Comparison of ENCODE assay signal across 17 cellular contexts in the genomic region with DNA sequence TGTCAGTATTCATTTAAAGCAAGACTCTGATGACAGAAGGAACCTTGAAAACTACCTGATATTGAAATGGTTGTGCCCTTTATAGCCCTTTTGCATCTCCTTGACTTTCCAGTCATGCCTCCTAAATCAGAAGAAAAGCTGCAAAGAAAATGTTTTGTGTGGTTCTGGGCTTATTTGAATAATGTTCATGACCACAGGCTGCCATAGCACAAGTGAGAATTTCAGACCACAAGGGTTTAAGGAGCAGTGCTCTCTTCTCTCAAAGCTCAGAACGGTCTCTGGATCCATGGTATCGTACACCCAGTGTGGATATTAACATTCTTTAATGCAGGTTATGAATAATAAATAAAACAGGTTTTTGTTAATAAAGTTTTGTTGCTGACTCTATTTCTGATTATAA. TPM values are rescaled to one million over a fixed set of nuclear protein-coding genes. Genes with fewer than 3 reads are reported as not detected.
DNase-seq lines count a peak whose midpoint lies in the region; ATAC-seq, FAIRE-seq and TF ChIP-seq lines count a peak whose summit lies in the region.
"Had no signal": no experiment of that assay in that cellular context is flagged by ENCODE, and none has a peak within 500 bp of the region (broad histone marks: within the 10 kb centered on the region; RNA-seq: fewer than 3 reads in every experiment).

No MANE protein-coding gene starts in this region.

- 95 to 98% methylated on average over 2 of the region's 2 CpGs for WGBS in GM23248 (ENCODE audit: low coverage in 1 of 2, low lambda C conversion rate in 2 of 2, missing lambda C conversion rate in 2 of 2), 2 experiments
- WGBS in GM12878 (ENCODE audit: insufficient coverage, insufficient replicate concordance, low lambda C conversion rate, missing lambda C conversion rate): 93% methylated on average over 2 of the region's 2 CpGs

- in situ Hi-C loops in GM23248 (cut with MboI) (loop anchor here (25.0 kb wide), 1 partner anchor 579 kb away; the partner anchor contains the start of gene EXOSC2), GM12878 (cut with MboI) (no loop called here)

- H3K27me3 Mint-ChIP-seq in CD4-positive, CD25-positive, alpha-beta regulatory T cell: peaks cover 4% of the 10 kb centered on the region
- no peaks in the 10 kb centered on the region for H3K27me3 Mint-ChIP-seq in natural killer cell treated with Interleukin-12 subunit alpha and Interleukin-12 subunit beta and Interleukin-15 and Interleukin-18, amount 100 ng/mL, for 72 hours

- no peak for DNase-seq in CD4-positive, CD25-positive, alpha-beta regulatory T cell
- DNase-seq in GM23248: no peak
- DNase-seq in GM12878 (ENCODE audit: low read depth, low spot score): no peak
- DNase-seq in natural killer cell treated with Interleukin-12 subunit alpha and Interleukin-12 subunit beta and Interleukin-15 and Interleukin-18, amount 100 ng/mL, for 72 hours (ENCODE audit: low spot score): no peak
- DNase-seq in AG08396 (ENCODE audit: low spot score): no peak
- no peak for DNase-seq in NCI-H2081 (lab: John Stamatoyannopoulos, UW)
- no peak for DNase-seq in OCI-M1 (lab: John Stamatoyannopoulos, UW)
- DNase-seq in MM.1S: no peak
- DNase-seq: DMS79, KBM-7, left ventricle myocardium superior, NCI-H1694, NCI-H774 had no signal

- TF ChIP-seq RAD21 in GM12878 (IDR thresholded peaks at IDR 0.05; ENCODE audit: insufficient read depth, low read depth, low read length): no peak

- H3K27ac ChIP-seq in CD4-positive, CD25-positive, alpha-beta regulatory T cell (ENCODE audit: insufficient read depth, low read length, poor library complexity, severe bottlenecking): no peak overlapping the region
- peak overlapping the region; percentile 76 for H3K27ac ChIP-seq in GM23248
- H3K27ac ChIP-seq in GM12878 (ENCODE audit: control insufficient read depth, insufficient read depth): no peak overlapping the region
- H3K27ac ChIP-seq in MM.1S (ENCODE audit: low read length): no peak overlapping the region

- TF ChIP-seq CTCF in GM12878 (IDR thresholded peaks at IDR 0.05 in 2 of 3, conservative IDR thresholded peaks at IDR 0.05 in 1 of 3; ENCODE audit: control insufficient read depth in 2 of 3, extremely low read depth in 1 of 3, insufficient read depth in 1 of 3, low read depth in 3 of 3, low read length in 3 of 3): no peak
- no peak for TF ChIP-seq CTCF in MM.1S (IDR thresholded peaks at IDR 0.05; ENCODE audit: low read length)

- H3K9me3 Mint-ChIP-seq in CD4-positive, CD25-positive, alpha-beta regulatory T cell: no peaks in the 10 kb centered on the region
- no peaks in the 10 kb centered on the region for H3K9me3 Mint-ChIP-seq in natural killer cell treated with Interleukin-12 subunit alpha and Interleukin-12 subunit beta and Interleukin-15 and Interleukin-18, amount 100 ng/mL, for 72 hours
- H3K9me3 Mint-ChIP-seq: activated naive CD4-positive, alpha-beta T cell treated with anti-CD3 and anti-CD28 coated beads, Interleukin-2, amount 50 U/mL, for 72 hours had no signal

- H4K20me1 ChIP-seq in GM23248 (ENCODE audit: insufficient read depth) (no peaks in the 10 kb centered on the region), GM12878 (ENCODE audit: control insufficient read depth, insufficient read depth) (no peaks in the 10 kb centered on the region), MM.1S (ENCODE audit: insufficient read depth, low read length) (no peaks in the 10 kb centered on the region)

- H3K9ac ChIP-seq in GM23248: peak overlapping the region; percentile 54; the same call in 1 of the 2 replicates
- no peak overlapping the region for H3K9ac ChIP-seq in GM12878 (ENCODE audit: control insufficient read depth, insufficient read depth, low read length)
- no peak overlapping the region for H3K9ac ChIP-seq in MM.1S (ENCODE audit: low read length)

- no TSS peak for BruUV-seq in GM12878 (replicated peaks; lab: Mats Ljungman, UMichigan)

- H2AFZ ChIP-seq in GM23248: no peak overlapping the region
- no peak overlapping the region for H2AFZ ChIP-seq in GM12878 (ENCODE audit: control insufficient read depth, low read depth, low read length)
- H2AFZ ChIP-seq in MM.1S (ENCODE audit: low read length): no peak overlapping the region

- intact Hi-C loops in GM12878 (cut with micrococcal nuclease; ENCODE audit: unreplicated experiment): loop anchor here (1.0 to 5.0 kb wide), 2 partner anchors 128 to 234 kb away; no protein-coding TSS in a partner anchor

- H3K4me1 Mint-ChIP-seq in CD4-positive, CD25-positive, alpha-beta regulatory T cell: peaks cover 12 to 23% (median 15%) of the 10 kb centered on the region in 4 donors
- peaks cover 45 to 50% of the 10 kb centered on the region in 2 donors for H3K4me1 Mint-ChIP-seq in natural killer cell treated with Interleukin-12 subunit alpha and Interleukin-12 subunit beta and Interleukin-15 and Interleukin-18, amount 100 ng/mL, for 72 hours (ENCODE audit: low read depth in 2 of 2)

- SMC1A ChIA-PET in GM12878 (lab: Charles Lee; ENCODE audit: uncharacterized antibody, unreplicated experiment): interaction anchor here (0.7 to 3.0 kb wide), 13 partner anchors 13 to 206 kb away, joined by 3 to 46 read pairs (median 4); no protein-coding TSS in a partner anchor

- H3K4me3 Mint-ChIP-seq in CD4-positive, CD25-positive, alpha-beta regulatory T cell: peak overlapping the region in 1 of 4 donors; percentile 30
- peak overlapping the region; percentile 83 for H3K4me3 Mint-ChIP-seq in natural killer cell treated with Interleukin-12 subunit alpha and Interleukin-12 subunit beta and Interleukin-15 and Interleukin-18, amount 100 ng/mL, for 72 hours

- H3K27me3 ChIP-seq in CD4-positive, CD25-positive, alpha-beta regulatory T cell (ENCODE audit: control insufficient read depth, insufficient read depth, low read length): no peaks in the 10 kb centered on the region
- no peaks in the 10 kb centered on the region for H3K27me3 ChIP-seq in GM23248 (replicated peaks; ENCODE audit: insufficient read depth)
- H3K27me3 ChIP-seq in GM12878 (replicated peaks in 1 of 2; ENCODE audit: control insufficient read depth in 2 of 2, insufficient read depth in 2 of 2, low read length in 1 of 2): no peaks in the 10 kb centered on the region
- no peaks in the 10 kb centered on the region for H3K27me3 ChIP-seq in MM.1S (replicated peaks; ENCODE audit: insufficient read depth, low read length)

- peaks cover 12% of the 10 kb centered on the region for H3K4me1 ChIP-seq in CD4-positive, CD25-positive, alpha-beta regulatory T cell (ENCODE audit: control insufficient read depth, insufficient read depth, low read length, poor library complexity, severe bottlenecking)
- H3K4me1 ChIP-seq in GM23248 (ENCODE audit: insufficient read depth) (peaks cover 17% of the 10 kb centered on the region), GM12878 (ENCODE audit: control insufficient read depth, insufficient read depth, low read length) (peaks cover 6% of the 10 kb centered on the region), MM.1S (ENCODE audit: low read length) (no peaks in the 10 kb centered on the region)

- H3K4me2 ChIP-seq in GM23248 (ENCODE audit: unreplicated experiment) (no peak overlapping the region), GM12878 (ENCODE audit: control insufficient read depth, insufficient read depth) (no peak overlapping the region), MM.1S (ENCODE audit: low read depth, low read length) (no peak overlapping the region)

- peaks cover 46% of the 10 kb centered on the region for H3K36me3 ChIP-seq in CD4-positive, CD25-positive, alpha-beta regulatory T cell (ENCODE audit: control insufficient read depth, insufficient read depth, low read length)
- peaks cover 9% of the 10 kb centered on the region; the same call in 1 of the 2 replicates for H3K36me3 ChIP-seq in GM23248 (ENCODE audit: low read depth)
- peaks cover 8 to 13% of the 10 kb centered on the region in 2 experiments for H3K36me3 ChIP-seq in GM12878 (ENCODE audit: control insufficient read depth in 2 of 2, insufficient read depth in 2 of 2, low read length in 1 of 2)
- H3K36me3 ChIP-seq in MM.1S (replicated peaks; ENCODE audit: insufficient read depth, low read length): no peaks in the 10 kb centered on the region

- RAD21 ChIA-PET in GM12878 (lab: Charles Lee; ENCODE audit: unreplicated experiment): interaction anchor here (0.8 to 4.3 kb wide), 7 partner anchors 21 to 207 kb away, joined by 3 to 22 read pairs (median 3); no protein-coding TSS in a partner anchor

- no peaks in the 10 kb centered on the region for H3K9me3 ChIP-seq in CD4-positive, CD25-positive, alpha-beta regulatory T cell (ENCODE audit: control insufficient read depth in 2 of 2, low read length in 2 of 2)
- H3K9me3 ChIP-seq in GM23248 (ENCODE audit: low read depth): no peaks in the 10 kb centered on the region
- no peaks in the 10 kb centered on the region for H3K9me3 ChIP-seq in GM12878 (replicated peaks; ENCODE audit: control insufficient read depth, insufficient read depth, low read length)
- H3K9me3 ChIP-seq in MM.1S (replicated peaks; ENCODE audit: insufficient read depth, low read length): no peaks in the 10 kb centered on the region

- no peak for TF ChIP-seq EP300 in GM12878 (IDR thresholded peaks at IDR 0.05; ENCODE audit: borderline replicate concordance in 1 of 2, control insufficient read depth in 1 of 2, low read depth in 2 of 2, low read length in 2 of 2)

- H3K9me2 ChIP-seq in GM23248 (ENCODE audit: insufficient read depth): no peaks in the 10 kb centered on the region
- H3K9me2 ChIP-seq in MM.1S (replicated peaks; ENCODE audit: insufficient read depth, low read length): no peaks in the 10 kb centered on the region

- FAIRE-seq in GM12878 (lab: Jason Lieb, UNC): no peak
- FAIRE-seq: colon, endometrium had no signal

- ATAC-seq in CD4-positive, CD25-positive, alpha-beta regulatory T cell (ENCODE audit: low read depth in 2 of 2): no peak
- ATAC-seq in GM12878: peak; percentile 32; the same call in 2 of the 3 replicates
- peak; percentile 25 to 57 for ATAC-seq in natural killer cell treated with Interleukin-12 subunit alpha and Interleukin-12 subunit beta and Interleukin-15 and Interleukin-18, amount 100 ng/mL, for 72 hours
- ATAC-seq: left ventricle myocardium superior, Right ventricle myocardium inferior had no signal

- H3K27ac Mint-ChIP-seq in CD4-positive, CD25-positive, alpha-beta regulatory T cell: peak overlapping the region in 2 of 3 donors; percentile 51 to 83
- H3K27ac Mint-ChIP-seq in natural killer cell treated with Interleukin-12 subunit alpha and Interleukin-12 subunit beta and Interleukin-15 and Interleukin-18, amount 100 ng/mL, for 72 hours: peak overlapping the region; percentile 76 to 88

- POLR2A ChIA-PET in GM12878 (lab: Charles Lee): interaction anchor here (1.2 kb wide), 1 partner anchor 123 kb away, joined by 11 read pairs; no protein-coding TSS in a partner anchor

- H3K79me2 ChIP-seq in GM23248 (ENCODE audit: insufficient read depth) (no peaks in the 10 kb centered on the region), GM12878 (ENCODE audit: control insufficient read depth, insufficient read depth, low read length) (no peaks in the 10 kb centered on the region), MM.1S (ENCODE audit: low read length) (no peaks in the 10 kb centered on the region)

- no peak for TF ChIP-seq POLR2A in GM12878 (IDR thresholded peaks at IDR 0.05; ENCODE audit: low read depth, low read length)

- CTCF ChIA-PET in GM12878 (lab: Yijun Ruan, JAX): interaction anchor here (0.7 to 7.2 kb wide), 18 partner anchors 8 to 236 kb away, joined by 3 to 96 read pairs (median 5); no protein-coding TSS in a partner anchor

- peaks cover 45% of the 10 kb centered on the region for H3K36me3 Mint-ChIP-seq in CD4-positive, CD25-positive, alpha-beta regulatory T cell
- peaks cover 6% of the 10 kb centered on the region for H3K36me3 Mint-ChIP-seq in natural killer cell treated with Interleukin-12 subunit alpha and Interleukin-12 subunit beta and Interleukin-15 and Interleukin-18, amount 100 ng/mL, for 72 hours

- H3K4me3 ChIP-seq in CD4-positive, CD25-positive, alpha-beta regulatory T cell (ENCODE audit: low read depth, low read length): no peak overlapping the region
- no peak overlapping the region for H3K4me3 ChIP-seq in GM23248
- no peak overlapping the region for H3K4me3 ChIP-seq in GM12878
- no peak overlapping the region for H3K4me3 ChIP-seq in MM.1S (ENCODE audit: low read length)

- H3F3A ChIP-seq in GM23248 (ENCODE audit: insufficient read depth) (peaks cover 31% of the 10 kb centered on the region), MM.1S (ENCODE audit: insufficient read depth, low read length) (no peaks in the 10 kb centered on the region)

RNA-seq across cellular contexts. Expression of gene GPR107, which starts 54.2 kb away (rescaled TPM):
- 29.9 TPM for total RNA-seq in CD4-positive, CD25-positive, alpha-beta regulatory T cell
- polyA plus RNA-seq in CD4-positive, CD25-positive, alpha-beta regulatory T cell: 1 to 10 TPM; 2.8 to 4.5 (median 3.1) TPM
- 18.9 and 22.9 TPM in 2 replicates for total RNA-seq in GM23248 (2014; rRNA removed; shearing (Covaris generic))
- polyA plus RNA-seq in GM23248 (2016; fragmentation: Nextera tagmentation; extraction: Ambion mirVana) (8.0 and 8.5 TPM in 2 replicates), GM12878 (2011; rRNA removed) (21.4 and 23.2 TPM in 2 replicates), GM12878 (2014; fragmentation: Illumina TruSeq; extraction: Trizol) (13.2 and 14.0 TPM in 2 replicates), GM12878 (2014; fragmentation: Nextera tagmentation; extraction: Ambion mirVana) (1 to 10 TPM; 2.7 to 2.9 TPM), GM12878 (2014; rRNA removed) (10.0 and 11.2 TPM in 2 replicates), GM12878 (2016; fragmentation: Nextera tagmentation; extraction: Ambion mirVana) (10 to 100 TPM in 1 of 2 experiments, 1 to 10 TPM in 1; 6.3 to 10.9 TPM)
- 50.0 and 61.3 TPM in 2 replicates for total RNA-seq in GM12878 (2013; cell fraction: nucleolus; rRNA removed)
- total RNA-seq in GM12878 (2014; rRNA removed) (10.1 and 10.3 TPM in 2 replicates), GM12878 (2014; rRNA removed; fragmentation: Illumina TruSeq; extraction: Trizol) (9.9 and 10.0 TPM in 2 replicates), GM12878 (2021) (14.9 and 16.6 TPM in 2 replicates)
- 10.6 TPM for polyA plus RNA-seq in GM12878 (2011; ENCODE audit: low read depth)
- polyA plus RNA-seq in GM12878 (2011; cell fraction: cytosol; rRNA removed): 11.0 and 12.5 TPM in 2 replicates
- 19.9 and 23.2 TPM in 2 replicates for polyA plus RNA-seq in GM12878 (2011; cell fraction: nucleus; rRNA removed)
- 14.5 and 22.9 TPM in 2 replicates for polyA plus RNA-seq in GM12878 (2012)
- polyA minus RNA-seq in GM12878 (2011; rRNA and poly(A)+ RNA removed): 22.1 and 23.7 TPM in 2 replicates
- polyA minus RNA-seq in GM12878 (2011; cell fraction: cytosol; rRNA and poly(A)+ RNA removed): 7.4 and 18.3 TPM in 2 replicates
- 10.5 and 20.3 TPM in 2 replicates for polyA minus RNA-seq in GM12878 (2011; cell fraction: nucleus; rRNA and poly(A)+ RNA removed)
- 10 to 100 TPM; 32.6 to 32.8 TPM for total RNA-seq in natural killer cell treated with Interleukin-12 subunit alpha and Interleukin-12 subunit beta and Interleukin-15 and Interleukin-18, amount 100 ng/mL, for 72 hours

Comparison
In these comparisons a context has a peak if more than half of its experiments do, and no peak if none do; other contexts are left out.
1. ATAC-seq: peak in GM12878 (single experiment) and natural killer cell treated with Interleukin-12 subunit alpha and Interleukin-12 subunit beta and Interleukin-15 and Interleukin-18, amount 100 ng/mL, for 72 hours (2 of 2); none in CD4-positive, CD25-positive, alpha-beta regulatory T cell (0 of 2).